ENCODE assay signal across 28 cellular contexts in genomic region chr9:36448017-36448416, GRCh38.
"Had no signal": no experiment of that assay in that cellular context is flagged by ENCODE, and none has a peak within 500 bp of the region (broad histone marks: within the 10 kb centered on the region; RNA-seq: fewer than 3 reads in every experiment).

No MANE protein-coding gene starts in this region.

- DNase-seq: activated CD4-positive, alpha-beta memory T cell treated with anti-CD3 and anti-CD28 coated beads for 36 hours; activated CD4-positive, alpha-beta T cell treated with anti-CD3 and anti-CD28 coated beads, Interleukin-2, amount 10 ng/mL, durations not matched to agents 24 days and 14 days; activated CD8-positive, alpha-beta memory T cell treated with anti-CD3 and anti-CD28 coated beads, Interleukin-2, amount 50 U/mL, for 4 hours; activated effector memory CD4-positive, alpha-beta T cell treated with anti-CD3 and anti-CD28 coated beads, Interleukin-2, amount 50 U/mL, for 16 hours; activated naive CD4-positive, alpha-beta T cell treated with anti-CD3 and anti-CD28 coated beads for 36 hours; activated naive CD8-positive, alpha-beta T cell treated with anti-CD3 and anti-CD28 coated beads, Interleukin-2, amount 10 ng/mL, durations not matched to agents 7 days and 5 days; activated T-cell treated with anti-CD3 and anti-CD28 coated beads, Interleukin-2, amount 50 U/mL, for 1 hour; central memory CD4-positive, alpha-beta T cell; effector CD4-positive, alpha-beta T cell; islet precursor cell; left ventricle myocardium superior; mammary epithelial cell; midbrain; naive thymus-derived CD8-positive, alpha-beta T cell; spleen; stimulated activated naive CD4-positive, alpha-beta T cell treated with Interleukin-2 at 50 U/mL for 16 hours; T-helper 1 cell had no signal

- H3K4me3 ChIP-seq: ascending aorta, spleen, testis, vagina had no signal

- H3K36me3 Mint-ChIP-seq: activated CD4-positive, alpha-beta memory T cell treated with anti-CD3 and anti-CD28 coated beads for 36 hours; type B pancreatic cell had no signal

- H3K27me3 ChIP-seq: ascending aorta, spleen, testis, vagina had no signal

- H3K4me3 Mint-ChIP-seq: activated CD4-positive, alpha-beta memory T cell treated with anti-CD3 and anti-CD28 coated beads for 36 hours; activated CD4-positive, alpha-beta T cell treated with anti-CD3 and anti-CD28 coated beads, Interleukin-2, amount 10 ng/mL, durations not matched to agents 24 days and 14 days; activated naive CD4-positive, alpha-beta T cell treated with anti-CD3 and anti-CD28 coated beads for 36 hours; activated naive CD8-positive, alpha-beta T cell treated with anti-CD3 and anti-CD28 coated beads, Interleukin-2, amount 10 ng/mL, durations not matched to agents 7 days and 5 days; activated T-helper 1 cell treated with anti-CD3 and anti-CD28 coated beads, Interleukin-12 subunit alpha, Interleukin-12 subunit beta, Interleukin-2, Interleukin-4 antibody, amounts not matched to agents 30 ng/mL and 10 ng/mL and 1 ng/mL, durations not matched to agents 14 hours and 24 hours and 36 hours; brain; dendritic cell treated with granulocyte-macrophage colony-stimulating factor and Interleukin-4, amounts not matched to agents 40 ng/mL and 50 ng/mL, for 4 days; naive thymus-derived CD8-positive, alpha-beta T cell; type B pancreatic cell had no signal

- H3K9me3 Mint-ChIP-seq: activated CD4-positive, alpha-beta memory T cell treated with anti-CD3 and anti-CD28 coated beads for 36 hours; activated CD4-positive, alpha-beta T cell treated with anti-CD3 and anti-CD28 coated beads, Interleukin-2, amount 10 ng/mL, durations not matched to agents 24 days and 14 days; activated naive CD4-positive, alpha-beta T cell treated with anti-CD3 and anti-CD28 coated beads for 36 hours; activated naive CD8-positive, alpha-beta T cell treated with anti-CD3 and anti-CD28 coated beads, Interleukin-2, amount 10 ng/mL, durations not matched to agents 7 days and 5 days; activated T-helper 1 cell treated with anti-CD3 and anti-CD28 coated beads, Interleukin-12 subunit alpha, Interleukin-12 subunit beta, Interleukin-2, Interleukin-4 antibody, amounts not matched to agents 30 ng/mL and 10 ng/mL and 1 ng/mL, durations not matched to agents 14 hours and 24 hours and 36 hours; brain; dendritic cell treated with granulocyte-macrophage colony-stimulating factor and Interleukin-4, amounts not matched to agents 40 ng/mL and 50 ng/mL, for 4 days; naive thymus-derived CD8-positive, alpha-beta T cell; type B pancreatic cell had no signal

- H3K27ac Mint-ChIP-seq: activated CD4-positive, alpha-beta memory T cell treated with anti-CD3 and anti-CD28 coated beads for 36 hours; activated CD4-positive, alpha-beta T cell treated with anti-CD3 and anti-CD28 coated beads, Interleukin-2, amount 10 ng/mL, durations not matched to agents 24 days and 14 days; activated naive CD4-positive, alpha-beta T cell treated with anti-CD3 and anti-CD28 coated beads for 36 hours; activated naive CD8-positive, alpha-beta T cell treated with anti-CD3 and anti-CD28 coated beads, Interleukin-2, amount 10 ng/mL, durations not matched to agents 7 days and 5 days; activated T-helper 1 cell treated with anti-CD3 and anti-CD28 coated beads, Interleukin-12 subunit alpha, Interleukin-12 subunit beta, Interleukin-2, Interleukin-4 antibody, amounts not matched to agents 30 ng/mL and 10 ng/mL and 1 ng/mL, durations not matched to agents 14 hours and 24 hours and 36 hours; brain; dendritic cell treated with granulocyte-macrophage colony-stimulating factor and Interleukin-4, amounts not matched to agents 40 ng/mL and 50 ng/mL, for 4 days; type B pancreatic cell had no signal

- ATAC-seq: activated CD4-positive, CD25-positive, alpha-beta regulatory T cell treated with anti-CD3 and anti-CD28 coated beads, Interleukin-2, amount 50 U/mL, for 24 hours; naive thymus-derived CD8-positive, alpha-beta T cell; right cardiac atrium had no signal

- H3K4me1 ChIP-seq: ascending aorta had no signal

- H3K9me3 ChIP-seq: ascending aorta, spleen, testis, vagina had no signal

- H3K27ac ChIP-seq: ascending aorta, spleen, testis, vagina had no signal

- H3K36me3 ChIP-seq: ascending aorta, vagina had no signal

- H3K27me3 Mint-ChIP-seq: activated CD4-positive, alpha-beta memory T cell treated with anti-CD3 and anti-CD28 coated beads for 36 hours; activated CD4-positive, alpha-beta T cell treated with anti-CD3 and anti-CD28 coated beads, Interleukin-2, amount 10 ng/mL, durations not matched to agents 24 days and 14 days; activated naive CD8-positive, alpha-beta T cell treated with anti-CD3 and anti-CD28 coated beads, Interleukin-2, amount 10 ng/mL, durations not matched to agents 7 days and 5 days; brain; dendritic cell treated with granulocyte-macrophage colony-stimulating factor and Interleukin-4, amounts not matched to agents 40 ng/mL and 50 ng/mL, for 4 days; naive thymus-derived CD8-positive, alpha-beta T cell; type B pancreatic cell had no signal

- FAIRE-seq: endometrium, frontal cortex had no signal
